25 cellular contexts compared by ENCODE assay signal in genomic region chr4:180618396-180618795, GRCh38.
DNase-seq lines count a peak whose midpoint lies in the region; ATAC-seq lines count a peak whose summit lies in the region.
"Had no signal": no experiment of that assay in that cellular context is flagged by ENCODE, and none has a peak within 500 bp of the region (broad histone marks: within the 10 kb centered on the region; RNA-seq: fewer than 3 reads in every experiment).

No MANE protein-coding gene starts in this region.

- ATAC-seq in HG03045 (IDR thresholded peaks at IDR 0.05; ENCODE audit: unreplicated experiment), result no peak
- no peak for ATAC-seq in GM21381 (IDR thresholded peaks at IDR 0.05; ENCODE audit: unreplicated experiment)
- ATAC-seq: activated CD4-positive, CD25-positive, alpha-beta regulatory T cell treated with anti-CD3 and anti-CD28 coated beads, Interleukin-2, amount 50 U/mL, for 24 hours; activated T-helper 17 cell treated with anti-CD3 and anti-CD28 coated beads, Interleukin-2, amount 50 U/mL, for 72 hours; gastroesophageal sphincter; left lung; naive thymus-derived CD4-positive, alpha-beta T cell had no signal

- DNase-seq in COLO829 (ENCODE audit: low spot score) (peak; percentile 84), HT1080 (ENCODE audit: low read depth) (peak; percentile 88), SW480 (ENCODE audit: low spot score) (peak; percentile 72), glomerular visceral epithelial cell (ENCODE audit: extremely low spot score) (peak; percentile 63), mucosa of gallbladder (ENCODE audit: low spot score) (no peak)
- no peak for DNase-seq in stimulated activated naive CD4-positive, alpha-beta T cell (lab: John Stamatoyannopoulos, UW)
- DNase-seq: activated CD4-positive, alpha-beta T cell treated with anti-CD3 and anti-CD28 coated beads, Interleukin-2, amount 50 U/mL, for 48 hours; BE2C; CD8-positive, alpha-beta memory T cell; DMS153; GF-D8; HCEC 1CT; left lung; naive thymus-derived CD4-positive, alpha-beta T cell; NCI-H1092 treated with DMSO at 0.1 percent for 48 hours; NCI-H187; NCI-H2171; NCI-H510A; SIG-M5; uterus had no signal

Comparison
In these comparisons a context has a peak if more than half of its experiments do, and no peak if none do; other contexts are left out.
1. DNase-seq: peak in COLO829 (single experiment), HT1080 (single experiment), SW480 (single experiment) and glomerular visceral epithelial cell (single experiment); none in stimulated activated naive CD4-positive, alpha-beta T cell (0 of 6) and mucosa of gallbladder (single experiment).